In the genomic region with DNA sequence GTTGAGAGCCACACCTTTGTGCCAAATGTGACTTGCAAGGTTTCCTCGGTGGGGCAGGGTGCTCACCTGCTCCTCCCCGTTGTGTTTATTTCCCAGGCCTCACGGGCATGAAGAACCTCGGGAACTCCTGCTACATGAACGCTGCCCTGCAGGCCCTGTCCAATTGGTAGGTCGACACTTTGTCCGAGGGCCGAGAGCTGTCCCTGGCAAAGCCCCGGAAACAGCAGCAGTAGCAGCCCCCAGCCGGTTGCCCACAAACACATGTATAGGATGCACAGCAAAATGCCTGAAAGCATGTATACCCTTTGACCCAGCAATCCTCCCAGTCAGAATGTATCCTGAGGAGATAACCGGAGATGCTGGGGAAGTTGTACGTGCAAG, we compare ENCODE assay signal across 22 cellular contexts. TPM values are rescaled to one million over a fixed set of nuclear protein-coding genes. Genes with fewer than 3 reads are reported as not detected.
A peak's percentile ranks its signal among the peaks of the same experiment; 100 is the strongest.
DNase-seq lines count a peak whose midpoint lies in the region; ATAC-seq and TF ChIP-seq lines count a peak whose summit lies in the region.
"Had no signal": no experiment of that assay in that cellular context is flagged by ENCODE, and none has a peak within 500 bp of the region (broad histone marks: within the 10 kb centered on the region; RNA-seq: fewer than 3 reads in every experiment).

No MANE protein-coding gene starts in this region.

- H3K79me2 ChIP-seq in Loucy (ENCODE audit: insufficient read depth, low read length), result no peaks in the 10 kb centered on the region; the same call in 1 of the 2 replicates

- H3K4me2 ChIP-seq in Loucy (ENCODE audit: low read depth, low read length, poor library complexity, severe bottlenecking), result peak overlapping the region; percentile 27

- H3K9ac ChIP-seq in Loucy (ENCODE audit: low read depth, low read length, poor library complexity, severe bottlenecking), result peak overlapping the region; percentile 64

- H3K9me3 Mint-ChIP-seq in activated naive CD4-positive, alpha-beta T cell treated with anti-CD3 and anti-CD28 coated beads, Interleukin-2, amount 10 ng/mL, durations not matched to agents 7 days and 5 days, result no peaks in the 10 kb centered on the region
- no peaks in the 10 kb centered on the region for H3K9me3 Mint-ChIP-seq in activated naive CD8-positive, alpha-beta T cell treated with anti-CD3 and anti-CD28 coated beads for 36 hours
- H3K9me3 Mint-ChIP-seq in natural killer cell, result no peaks in the 10 kb centered on the region

- TF ChIP-seq CTCF in Loucy (conservative IDR thresholded peaks at IDR 0.05; ENCODE audit: low read length) (no peak), natural killer cell (IDR thresholded peaks at IDR 0.05) (no peak)

- peak overlapping the region; percentile 78 for H3K27ac Mint-ChIP-seq in activated naive CD4-positive, alpha-beta T cell treated with anti-CD3 and anti-CD28 coated beads, Interleukin-2, amount 10 ng/mL, durations not matched to agents 7 days and 5 days
- H3K27ac Mint-ChIP-seq in activated naive CD8-positive, alpha-beta T cell treated with anti-CD3 and anti-CD28 coated beads for 36 hours, result peak overlapping the region; percentile 88
- peak overlapping the region; percentile 38 to 73 for H3K27ac Mint-ChIP-seq in natural killer cell
- H3K27ac Mint-ChIP-seq: CD14-positive monocyte had no signal

- no peaks in the 10 kb centered on the region for H3K27me3 ChIP-seq in Loucy (ENCODE audit: insufficient read depth, low read length, poor library complexity, severe bottlenecking)
- H3K27me3 ChIP-seq: sigmoid colon, stomach, tibial artery had no signal

- H3K27me3 Mint-ChIP-seq in activated naive CD4-positive, alpha-beta T cell treated with anti-CD3 and anti-CD28 coated beads, Interleukin-2, amount 10 ng/mL, durations not matched to agents 7 days and 5 days, result no peaks in the 10 kb centered on the region
- H3K27me3 Mint-ChIP-seq in activated naive CD8-positive, alpha-beta T cell treated with anti-CD3 and anti-CD28 coated beads for 36 hours, result no peaks in the 10 kb centered on the region
- H3K27me3 Mint-ChIP-seq in natural killer cell (ENCODE audit: low read depth in 2 of 2), result no peaks in the 10 kb centered on the region

- H3K4me3 ChIP-seq in Loucy (ENCODE audit: low read length, poor library complexity, severe bottlenecking), result no peak overlapping the region
- H3K4me3 ChIP-seq: sigmoid colon, stomach, tibial artery had no signal

- no peaks in the 10 kb centered on the region for H4K20me1 ChIP-seq in Loucy (ENCODE audit: insufficient read depth, low read length, poor library complexity, severe bottlenecking)

- ATAC-seq in natural killer cell, result no peak
- ATAC-seq: left cardiac atrium, SK-N-SH treated with all-trans-retinoic acid at 6 μM for 48 hours had no signal

- CTCF ChIA-PET in activated naive CD4-positive, alpha-beta T cell treated with anti-CD3 and anti-CD28 coated beads, Interleukin-2, amount 10 ng/mL, durations not matched to agents 7 days and 5 days (lab: Charles Lee), result interaction anchor here (1.6 to 2.1 kb wide), 2 partner anchors 23 to 24 kb away, joined by 7 to 9 read pairs; no protein-coding TSS in a partner anchor

- H3K9me2 ChIP-seq in Loucy (replicated peaks; ENCODE audit: low read depth, low read length), result no peaks in the 10 kb centered on the region

- peaks cover 64% of the 10 kb centered on the region for H3K4me1 ChIP-seq in Loucy (ENCODE audit: insufficient read depth, low read length, poor library complexity, severe bottlenecking)
- H3K4me1 ChIP-seq: sigmoid colon, stomach had no signal

- peaks cover 9% of the 10 kb centered on the region; the same call in 1 of the 2 replicates for H3K36me3 ChIP-seq in Loucy (ENCODE audit: insufficient read depth, low read length)

- no peak overlapping the region for H2AFZ ChIP-seq in Loucy (ENCODE audit: low read length)

- intact Hi-C loops in natural killer cell (cut with micrococcal nuclease), result loop anchor here (10.0 kb wide), 1 partner anchor 1873 kb away; no protein-coding TSS in a partner anchor

- peaks cover 58% of the 10 kb centered on the region for H3K36me3 Mint-ChIP-seq in activated naive CD4-positive, alpha-beta T cell treated with anti-CD3 and anti-CD28 coated beads, Interleukin-2, amount 10 ng/mL, durations not matched to agents 7 days and 5 days
- peaks cover 38% of the 10 kb centered on the region for H3K36me3 Mint-ChIP-seq in activated naive CD8-positive, alpha-beta T cell treated with anti-CD3 and anti-CD28 coated beads for 36 hours
- H3K36me3 Mint-ChIP-seq in natural killer cell, result no peaks in the 10 kb centered on the region

- no peak overlapping the region for H3K4me3 Mint-ChIP-seq in activated naive CD4-positive, alpha-beta T cell treated with anti-CD3 and anti-CD28 coated beads, Interleukin-2, amount 10 ng/mL, durations not matched to agents 7 days and 5 days
- H3K4me3 Mint-ChIP-seq in activated naive CD8-positive, alpha-beta T cell treated with anti-CD3 and anti-CD28 coated beads for 36 hours, result no peak overlapping the region
- H3K4me3 Mint-ChIP-seq in natural killer cell, result peak overlapping the region; percentile 59
- H3K4me3 Mint-ChIP-seq: CD14-positive monocyte had no signal

- no peak for DNase-seq in activated naive CD4-positive, alpha-beta T cell treated with anti-CD3 and anti-CD28 coated beads, Interleukin-2, amount 10 ng/mL, durations not matched to agents 7 days and 5 days
- DNase-seq in activated naive CD4-positive, alpha-beta T cell treated with anti-CD3 and anti-CD28 coated beads, Interleukin-2, amount 50 U/mL, for 16 hours, result no peak
- no peak for DNase-seq in activated naive CD8-positive, alpha-beta T cell treated with anti-CD3 and anti-CD28 coated beads for 36 hours
- DNase-seq in natural killer cell (no peak), NCI-H69 (lab: John Stamatoyannopoulos, UW) (no peak), NCI-H2171 treated with DMSO at 0.1 percent for 48 hours (lab: John Stamatoyannopoulos, UW) (no peak), hippocampal formation (lab: John Stamatoyannopoulos, UW) (no peak)
- DNase-seq: activated CD4-positive, CD25-positive, alpha-beta regulatory T cell; activated gamma-delta T cell treated with Interleukin-2 at 50 U/mL for 16 hours; central memory CD4-positive, alpha-beta T cell; DMS153; GDM1; left cardiac atrium; mammary epithelial cell; NCI-H2081 treated with DMSO at 0.1 percent for 48 hours; NCI-H82; sigmoid colon; stomach; tibial artery had no signal

- H3K9me3 ChIP-seq in Loucy (ENCODE audit: insufficient read depth, low read depth, low read length), result no peaks in the 10 kb centered on the region
- H3K9me3 ChIP-seq: sigmoid colon, stomach, tibial artery had no signal

- H3F3A ChIP-seq in Loucy (ENCODE audit: low read depth), result no peaks in the 10 kb centered on the region

- peaks cover 64% of the 10 kb centered on the region for H3K4me1 Mint-ChIP-seq in activated naive CD4-positive, alpha-beta T cell treated with anti-CD3 and anti-CD28 coated beads, Interleukin-2, amount 10 ng/mL, durations not matched to agents 7 days and 5 days
- peaks cover 48% of the 10 kb centered on the region for H3K4me1 Mint-ChIP-seq in activated naive CD8-positive, alpha-beta T cell treated with anti-CD3 and anti-CD28 coated beads for 36 hours
- peaks cover 31 to 32% of the 10 kb centered on the region in 2 donors for H3K4me1 Mint-ChIP-seq in natural killer cell

RNA-seq across cellular contexts. Expression of gene USP20, which starts 26.2 kb away (rescaled TPM):
- 10 to 100 TPM; 51.1 to 55.4 TPM for total RNA-seq in activated naive CD8-positive, alpha-beta T cell treated with anti-CD3 and anti-CD28 coated beads for 36 hours
- 10 to 100 TPM; 66.8 to 86.1 (median 80.3) TPM for total RNA-seq in natural killer cell

RNA-seq across cellular contexts. Expression of gene C9orf78, which starts 26.4 kb away (rescaled TPM):
- 10 to 100 TPM; 66.3 to 68.2 TPM for total RNA-seq in activated naive CD8-positive, alpha-beta T cell treated with anti-CD3 and anti-CD28 coated beads for 36 hours
- total RNA-seq in natural killer cell, result 10 to 100 TPM; 93.7 to 97.9 (median 97.6) TPM

RNA-seq across cellular contexts. Expression of gene TOR1A, which starts 37.5 kb away (rescaled TPM):
- 10 to 100 TPM; 42.6 to 42.8 TPM for total RNA-seq in activated naive CD8-positive, alpha-beta T cell treated with anti-CD3 and anti-CD28 coated beads for 36 hours
- total RNA-seq in natural killer cell, result 10 to 100 TPM; 26.1 to 36.4 (median 34.8) TPM

RNA-seq across cellular contexts. Expression of gene TOR1B, which starts 58.5 kb away (rescaled TPM):
- 10 to 100 TPM; 18.7 to 19.8 TPM for total RNA-seq in activated naive CD8-positive, alpha-beta T cell treated with anti-CD3 and anti-CD28 coated beads for 36 hours
- 10 to 100 TPM; 20.2 to 30.5 (median 23.9) TPM for total RNA-seq in natural killer cell
